8 cellular contexts compared by ENCODE assay signal in the genomic region with DNA sequence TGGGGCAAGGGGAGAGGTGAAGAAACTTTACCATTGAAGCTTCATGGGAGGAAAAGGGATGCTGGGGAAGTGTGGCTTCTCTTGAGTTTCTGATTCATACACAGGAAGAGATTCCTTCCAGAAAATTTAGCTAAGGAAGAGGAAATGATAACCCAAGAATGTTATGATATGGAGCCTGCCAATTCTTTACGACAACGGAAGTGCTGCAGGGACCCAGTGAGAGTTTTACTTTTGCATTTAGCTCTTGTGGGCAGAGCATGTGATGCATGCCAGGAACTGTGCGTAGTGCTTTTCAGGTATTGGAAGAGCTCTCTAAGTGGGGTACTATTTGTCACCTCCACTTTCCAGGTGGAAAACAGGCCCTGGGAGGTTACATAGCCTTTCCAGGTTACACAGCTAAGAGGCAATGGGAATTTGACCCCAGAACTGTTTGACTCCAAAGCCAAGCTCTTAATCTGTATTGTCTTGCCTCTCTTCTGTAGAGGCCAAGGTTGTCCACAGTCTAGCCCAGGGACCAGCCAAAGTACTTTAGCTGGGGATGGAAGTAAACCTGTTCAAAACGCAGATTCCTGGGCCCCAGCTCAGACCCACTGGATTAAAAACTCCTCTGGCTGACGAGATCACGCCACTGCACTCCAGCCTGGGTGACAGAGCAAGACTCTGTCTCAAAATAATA. TPM values are rescaled to one million over a fixed set of nuclear protein-coding genes. Genes with fewer than 3 reads are reported as not detected.
DNase-seq lines count a peak whose midpoint lies in the region; ATAC-seq, FAIRE-seq and TF ChIP-seq lines count a peak whose summit lies in the region.

No MANE protein-coding gene starts in this region.

- H3K27me3 ChIP-seq in CD8-positive, alpha-beta T cell (ENCODE audit: insufficient read depth, low read length) = no peaks in the 10 kb centered on the region
- H3K27me3 ChIP-seq in keratinocyte (ENCODE audit: control insufficient read depth, extremely low read depth, insufficient read depth, low read length) = no peaks in the 10 kb centered on the region

- dilution Hi-C loops in keratinocyte (cut with MboI; ENCODE audit: extremely low pct_ligation_motif_present, low sequenced_read_pairs) = no loop called here

- peak overlapping the region; percentile 33 for H3K9ac ChIP-seq in keratinocyte (ENCODE audit: control insufficient read depth, extremely low read depth, insufficient read depth, low read length)

- intact Hi-C loops in CD8-positive, alpha-beta T cell (cut with DNase I, micrococcal nuclease) = loop anchor here (1.0 to 2.0 kb wide), 4 partner anchors 13 to 46 kb away; no protein-coding TSS in a partner anchor

- CTCF ChIA-PET in CD8-positive, alpha-beta T cell (lab: Charles Lee) = interaction anchor here (1.2 to 5.4 kb wide), 10 partner anchors 9 to 54 kb away, joined by 3 to 33 read pairs (median 6); no protein-coding TSS in a partner anchor

- H3K27me3 Mint-ChIP-seq in CD8-positive, alpha-beta T cell (ENCODE audit: low read depth) = no peaks in the 10 kb centered on the region
- H3K27me3 Mint-ChIP-seq in activated T-cell treated with anti-CD3 and anti-CD28 coated beads, Interleukin-2, amount 50 U/mL, for 72 hours (ENCODE audit: low read depth) = no peaks in the 10 kb centered on the region

- peak overlapping the region; percentile 30 for H2AFZ ChIP-seq in keratinocyte (ENCODE audit: control insufficient read depth, low read length)

- POLR2A ChIA-PET in CD8-positive, alpha-beta T cell (lab: Charles Lee) = interaction anchor here (0.7 to 3.5 kb wide), 12 partner anchors 9 to 46 kb away, joined by 3 to 20 read pairs (median 6); partner anchors contain the start of gene CMTM7

- peak overlapping the region; percentile 57 for H3K27ac ChIP-seq in CD8-positive, alpha-beta T cell (ENCODE audit: low read depth, low read length)
- H3K27ac ChIP-seq in keratinocyte (ENCODE audit: control insufficient read depth, insufficient read depth, low read length) = peak overlapping the region; percentile 88

- H3K9me3 ChIP-seq in CD8-positive, alpha-beta T cell (ENCODE audit: low read length) = no peaks in the 10 kb centered on the region
- no peaks in the 10 kb centered on the region for H3K9me3 ChIP-seq in keratinocyte (ENCODE audit: control insufficient read depth, low read depth, low read length)

- no peak overlapping the region for H3K4me3 ChIP-seq in CD8-positive, alpha-beta T cell (ENCODE audit: low read depth, low read length)
- H3K4me3 ChIP-seq in keratinocyte (ENCODE audit: control insufficient read depth in 2 of 3, extremely low read depth in 1 of 3, insufficient read depth in 2 of 3, low read depth in 1 of 3, low read length in 3 of 3) = peak overlapping the region in 2 of 3 experiments; percentile 54 to 62

- H3K9me1 ChIP-seq in keratinocyte (ENCODE audit: control insufficient read depth, extremely low read depth, insufficient read depth, low read length) = no peaks in the 10 kb centered on the region

- FAIRE-seq in keratinocyte (lab: Jason Lieb, UNC) = peak; percentile 95

- no peak for TF ChIP-seq CTCF in CD8-positive, alpha-beta T cell (IDR thresholded peaks at IDR 0.05)
- no peak for TF ChIP-seq CTCF in keratinocyte (optimal IDR thresholded peaks at IDR 0.05 in 1 of 3, IDR thresholded peaks at IDR 0.05 in 1 of 3, conservative IDR thresholded peaks at IDR 0.05 in 1 of 3; ENCODE audit: extremely low read depth in 1 of 3, insufficient read depth in 2 of 3, low read length in 3 of 3)

- peak; percentile 94 for ATAC-seq in CD8-positive, alpha-beta T cell
- ATAC-seq in HG02623 (IDR thresholded peaks at IDR 0.05; ENCODE audit: unreplicated experiment) (peak; percentile 64), GM21526 (IDR thresholded peaks at IDR 0.05; ENCODE audit: low FRiP score, unreplicated experiment) (no peak)
- ATAC-seq in activated T-cell treated with anti-CD3 and anti-CD28 coated beads, Interleukin-2, amount 50 U/mL, for 72 hours (replicated peaks in 1 of 2) = peak; percentile 85 to 88

- H3K36me3 ChIP-seq in CD8-positive, alpha-beta T cell (ENCODE audit: insufficient read depth, low read length) = no peaks in the 10 kb centered on the region
- H3K36me3 ChIP-seq in keratinocyte (ENCODE audit: control insufficient read depth in 2 of 2, extremely low read depth in 1 of 2, insufficient read depth in 2 of 2, low read length in 2 of 2) = peaks cover 1 to 9% of the 10 kb centered on the region in 2 experiments

- H3K4me3 Mint-ChIP-seq in CD8-positive, alpha-beta T cell = peak overlapping the region; percentile 55
- peak overlapping the region; percentile 50 to 77 for H3K4me3 Mint-ChIP-seq in activated T-cell treated with anti-CD3 and anti-CD28 coated beads, Interleukin-2, amount 50 U/mL, for 72 hours

- H3K27ac Mint-ChIP-seq in CD8-positive, alpha-beta T cell = peak overlapping the region; percentile 97
- peak overlapping the region; percentile 97 for H3K27ac Mint-ChIP-seq in activated T-cell treated with anti-CD3 and anti-CD28 coated beads, Interleukin-2, amount 50 U/mL, for 72 hours

- no peaks in the 10 kb centered on the region for H4K20me1 ChIP-seq in keratinocyte (ENCODE audit: control insufficient read depth, extremely low read depth, insufficient read depth, low read length)

- peak overlapping the region; percentile 88 for H3K4me2 ChIP-seq in keratinocyte (ENCODE audit: control insufficient read depth, extremely low read depth, insufficient read depth, low read depth, low read length)

- H3K4me1 ChIP-seq in CD8-positive, alpha-beta T cell (ENCODE audit: insufficient read depth, low read length) = peaks cover 56% of the 10 kb centered on the region
- peaks cover 41% of the 10 kb centered on the region for H3K4me1 ChIP-seq in keratinocyte (ENCODE audit: control insufficient read depth, extremely low read depth, insufficient read depth, low read length)

- DNase-seq in CD8-positive, alpha-beta T cell = peak in 5 of 7 experiments; percentile 26 to 68 (median 53)
- DNase-seq in activated T-cell treated with anti-CD3 and anti-CD28 coated beads, Interleukin-2, amount 50 U/mL, for 72 hours = peak; percentile 47 to 55
- DNase-seq in keratinocyte (ENCODE audit: low read depth, low spot score) = no peak
- no peak for DNase-seq in H4 (ENCODE audit: low spot score)
- no peak for DNase-seq in NCI-H345 (lab: John Stamatoyannopoulos, UW)
- no peak for DNase-seq in NCI-H446 (lab: John Stamatoyannopoulos, UW)

- H3K9me3 Mint-ChIP-seq in CD8-positive, alpha-beta T cell = no peaks in the 10 kb centered on the region
- peaks cover 0 to 4% of the 10 kb centered on the region in 2 donors for H3K9me3 Mint-ChIP-seq in activated T-cell treated with anti-CD3 and anti-CD28 coated beads, Interleukin-2, amount 50 U/mL, for 72 hours

- peaks cover 81% of the 10 kb centered on the region for H3K4me1 Mint-ChIP-seq in CD8-positive, alpha-beta T cell (ENCODE audit: low read depth)
- peaks cover 76% of the 10 kb centered on the region for H3K4me1 Mint-ChIP-seq in activated T-cell treated with anti-CD3 and anti-CD28 coated beads, Interleukin-2, amount 50 U/mL, for 72 hours (ENCODE audit: low read depth)

- peaks cover 14% of the 10 kb centered on the region for H3K36me3 Mint-ChIP-seq in CD8-positive, alpha-beta T cell
- H3K36me3 Mint-ChIP-seq in activated T-cell treated with anti-CD3 and anti-CD28 coated beads, Interleukin-2, amount 50 U/mL, for 72 hours (ENCODE audit: insufficient read depth in 2 of 2) = peaks cover 4 to 11% of the 10 kb centered on the region in 2 donors

- peaks cover 71% of the 10 kb centered on the region for H3K79me2 ChIP-seq in keratinocyte (ENCODE audit: control insufficient read depth, insufficient read depth, low read length)

RNA-seq across cellular contexts. Expression of gene CMTM7, which starts 23.0 kb away (rescaled TPM):
- total RNA-seq in CD8-positive, alpha-beta T cell = 10 to 100 TPM; 18.8 to 19.5 TPM
- total RNA-seq in activated T-cell treated with anti-CD3 and anti-CD28 coated beads, Interleukin-2, amount 50 U/mL, for 72 hours = 10 to 100 TPM; 61.0 to 72.3 TPM
- 27.3 to 51.8 TPM (median 47.2 TPM) in 3 replicates for polyA plus RNA-seq in keratinocyte
- polyA plus RNA-seq in keratinocyte (2011; ENCODE audit: low read depth) = 3.7 TPM
- 41.5 and 48.3 TPM in 2 replicates for polyA plus RNA-seq in keratinocyte (2011; cell fraction: cytosol; rRNA removed)
- polyA plus RNA-seq in keratinocyte (2011; cell fraction: nucleus; rRNA removed) = 32.1 and 49.5 TPM in 2 replicates
- polyA plus RNA-seq in keratinocyte (2012; ENCODE audit: low replicate concordance) = 17.9 and 37.6 TPM in 2 replicates
- polyA minus RNA-seq in keratinocyte = 21.9 to 61.9 TPM (median 33.9 TPM) in 3 replicates
- polyA minus RNA-seq in keratinocyte (2011; cell fraction: cytosol; rRNA and poly(A)+ RNA removed) = 51.4 TPM
- 16.2 and 16.3 TPM in 2 replicates for polyA minus RNA-seq in keratinocyte (2011; cell fraction: nucleus; rRNA and poly(A)+ RNA removed)
- 5.5 and 7.1 TPM in 2 replicates for total RNA-seq in H4 (2014; rRNA removed; shearing (Covaris generic))

Comparison
In these comparisons a context has a peak if more than half of its experiments do, and no peak if none do; other contexts are left out.
1. DNase-seq: peak in CD8-positive, alpha-beta T cell (5 of 7) and activated T-cell treated with anti-CD3 and anti-CD28 coated beads, Interleukin-2, amount 50 U/mL, for 72 hours (2 of 2); none in keratinocyte (single experiment), H4 (single experiment), NCI-H345 (single experiment) and NCI-H446 (0 of 2).